In the genomic region with DNA sequence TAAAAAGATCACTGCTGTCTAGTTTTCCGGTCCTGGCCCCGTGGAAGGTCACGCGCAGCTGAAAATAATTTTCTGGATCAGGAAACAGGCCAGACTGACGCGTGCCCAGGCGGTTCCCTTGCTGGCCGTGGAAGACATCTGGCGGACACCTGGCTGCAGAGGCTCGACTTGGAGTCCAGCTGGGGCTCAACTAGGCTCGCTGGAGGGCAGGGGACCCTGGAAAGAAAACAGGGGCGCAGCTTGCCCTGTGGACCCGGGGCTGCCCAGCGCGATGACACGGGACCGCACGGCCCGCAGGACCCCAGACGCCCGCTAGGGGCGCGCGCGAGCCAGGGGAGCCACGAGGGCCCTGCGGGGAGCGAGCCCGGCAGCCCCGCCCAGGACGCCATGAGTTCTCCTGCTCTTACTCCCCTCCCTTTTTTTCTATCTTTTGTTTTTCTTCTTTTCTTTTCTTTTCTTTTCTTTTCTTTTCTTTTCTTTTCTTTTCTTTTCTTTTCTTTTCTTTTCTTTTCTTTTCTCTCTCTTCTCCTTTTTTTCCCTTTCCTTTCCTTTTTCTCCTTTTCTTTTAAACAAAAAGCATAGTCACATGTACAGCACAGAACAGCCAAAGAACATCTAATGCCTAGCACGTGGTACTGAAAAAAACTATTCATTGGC, we compare ENCODE assay signal across 8 cellular contexts. TPM values are rescaled to one million over a fixed set of nuclear protein-coding genes. Genes with fewer than 3 reads are reported as not detected.
DNase-seq lines count a peak whose midpoint lies in the region; ATAC-seq and TF ChIP-seq lines count a peak whose summit lies in the region.

No MANE protein-coding gene starts in this region.

- no peak overlapping the region for H3K9ac ChIP-seq in SU-DHL-6 (ENCODE audit: low read length)

- peaks cover 2% of the 10 kb centered on the region for H3K9me3 Mint-ChIP-seq in activated naive CD8-positive, alpha-beta T cell treated with anti-CD3 and anti-CD28 coated beads for 36 hours

- in situ Hi-C loops in gastrocnemius medialis (cut with MboI; ENCODE audit: low sequenced_read_pairs in 4 of 4) = loop anchor here in 2 of 4 donors (5.0 to 10.0 kb wide), 2 partner anchors 66 to 69 kb away; partner anchors contain the start of gene RAMP1 (in 2 of the 2)

- H3K4me1 Mint-ChIP-seq in activated naive CD8-positive, alpha-beta T cell treated with anti-CD3 and anti-CD28 coated beads for 36 hours = peaks cover 15% of the 10 kb centered on the region

- peak overlapping the region; percentile 7 for H3K4me3 Mint-ChIP-seq in activated naive CD8-positive, alpha-beta T cell treated with anti-CD3 and anti-CD28 coated beads for 36 hours

- H3K4me2 ChIP-seq in SU-DHL-6 (ENCODE audit: low read depth, low read length, poor library complexity, severe bottlenecking) = peak overlapping the region; percentile 33

- H2AFZ ChIP-seq in SU-DHL-6 (ENCODE audit: low read depth, low read length, severe bottlenecking) = peak overlapping the region; percentile 85

- H3K4me3 ChIP-seq in SU-DHL-6 (ENCODE audit: insufficient read depth, low read length, poor library complexity, severe bottlenecking) (no peak overlapping the region), left ventricle myocardium inferior (peak overlapping the region; percentile 54), gastrocnemius medialis (peak overlapping the region; percentile 27 to 54 (median 42))

- no peaks in the 10 kb centered on the region for H3K27me3 ChIP-seq in SU-DHL-6 (ENCODE audit: low read length)
- no peaks in the 10 kb centered on the region for H3K27me3 ChIP-seq in left ventricle myocardium inferior (ENCODE audit: low read depth)
- H3K27me3 ChIP-seq in gastrocnemius medialis = no peaks in the 10 kb centered on the region

- no peaks in the 10 kb centered on the region for H3K36me3 Mint-ChIP-seq in activated naive CD8-positive, alpha-beta T cell treated with anti-CD3 and anti-CD28 coated beads for 36 hours

- no peak overlapping the region for H3K27ac Mint-ChIP-seq in activated naive CD8-positive, alpha-beta T cell treated with anti-CD3 and anti-CD28 coated beads for 36 hours

- H3K79me2 ChIP-seq in SU-DHL-6 (ENCODE audit: insufficient read depth, low read length) = no peaks in the 10 kb centered on the region

- no peaks in the 10 kb centered on the region for H3K9me2 ChIP-seq in SU-DHL-6 (replicated peaks; ENCODE audit: insufficient read depth, low read length)

- TF ChIP-seq POLR2A in gastrocnemius medialis (IDR thresholded peaks at IDR 0.05) = no peak

- ATAC-seq in GM18868 (IDR thresholded peaks at IDR 0.05; ENCODE audit: unreplicated experiment) (peak; percentile 94), HG03442 (IDR thresholded peaks at IDR 0.05; ENCODE audit: unreplicated experiment) (peak; percentile 88), gastrocnemius medialis (peak; percentile 83 to 94), HG02610 (IDR thresholded peaks at IDR 0.05; ENCODE audit: unreplicated experiment) (no peak)

- no peaks in the 10 kb centered on the region for H4K20me1 ChIP-seq in SU-DHL-6 (ENCODE audit: low read depth, low read length)

- no peaks in the 10 kb centered on the region for H3K36me3 ChIP-seq in SU-DHL-6 (ENCODE audit: low read length)
- H3K36me3 ChIP-seq in left ventricle myocardium inferior = no peaks in the 10 kb centered on the region
- H3K36me3 ChIP-seq in gastrocnemius medialis = no peaks in the 10 kb centered on the region

- peak; percentile 86 for TF ChIP-seq CTCF in SU-DHL-6 (IDR thresholded peaks at IDR 0.05; ENCODE audit: insufficient read depth, low read length, poor library complexity, severe bottlenecking)
- peak; percentile 94 for TF ChIP-seq CTCF in left ventricle myocardium inferior (IDR thresholded peaks at IDR 0.05; ENCODE audit: borderline replicate concordance)
- peak; percentile 94 to 99 (median 99) for TF ChIP-seq CTCF in gastrocnemius medialis (IDR thresholded peaks at IDR 0.05 in 4 of 5, conservative IDR thresholded peaks at IDR 0.05 in 1 of 5)

- H3K4me1 ChIP-seq in left ventricle myocardium inferior (peaks cover 8% of the 10 kb centered on the region), gastrocnemius medialis (peaks cover 4 to 16% of the 10 kb centered on the region in 2 donors)

- H3K27me3 Mint-ChIP-seq in activated naive CD8-positive, alpha-beta T cell treated with anti-CD3 and anti-CD28 coated beads for 36 hours = no peaks in the 10 kb centered on the region

- intact Hi-C loops in left ventricle myocardium inferior (cut with micrococcal nuclease) = no loop called here
- intact Hi-C loops in gastrocnemius medialis (cut with DNase I; ENCODE audit: low total_unique reads) = loop anchor here (1.0 to 2.0 kb wide), 2 partner anchors 43 to 65 kb away; partner anchors contain the start of gene UBE2F

- H3K9me3 ChIP-seq in SU-DHL-6 (ENCODE audit: insufficient read depth, low read length) (no peaks in the 10 kb centered on the region), left ventricle myocardium inferior (replicated peaks) (no peaks in the 10 kb centered on the region), gastrocnemius medialis (no peaks in the 10 kb centered on the region)

- H3F3A ChIP-seq in SU-DHL-6 (ENCODE audit: insufficient read depth) = no peaks in the 10 kb centered on the region

- no peak overlapping the region for H3K27ac ChIP-seq in SU-DHL-6 (ENCODE audit: low read depth, low read length)
- peak overlapping the region; percentile 59 for H3K27ac ChIP-seq in left ventricle myocardium inferior (replicated peaks)
- H3K27ac ChIP-seq in gastrocnemius medialis = peak overlapping the region; percentile 36 to 67 (median 62)

- peak; percentile 86 for DNase-seq in activated naive CD8-positive, alpha-beta T cell treated with anti-CD3 and anti-CD28 coated beads for 36 hours
- DNase-seq in left ventricle myocardium inferior (peak; percentile 78), gastrocnemius medialis (peak; percentile 44 to 71), COR-L47 (lab: John Stamatoyannopoulos, UW) (no peak)

RNA-seq across cellular contexts. Expression of gene UBE2F, which starts 43.2 kb away (rescaled TPM):
- total RNA-seq in activated naive CD8-positive, alpha-beta T cell treated with anti-CD3 and anti-CD28 coated beads for 36 hours = 10 to 100 TPM; 57.9 to 58.9 TPM
- total RNA-seq in left ventricle myocardium inferior (63.5 TPM), gastrocnemius medialis (10 to 100 TPM; 67.3 to 97.3 (median 81.2) TPM)
